ENCODE assay signal across 10 cellular contexts in the genomic region with DNA sequence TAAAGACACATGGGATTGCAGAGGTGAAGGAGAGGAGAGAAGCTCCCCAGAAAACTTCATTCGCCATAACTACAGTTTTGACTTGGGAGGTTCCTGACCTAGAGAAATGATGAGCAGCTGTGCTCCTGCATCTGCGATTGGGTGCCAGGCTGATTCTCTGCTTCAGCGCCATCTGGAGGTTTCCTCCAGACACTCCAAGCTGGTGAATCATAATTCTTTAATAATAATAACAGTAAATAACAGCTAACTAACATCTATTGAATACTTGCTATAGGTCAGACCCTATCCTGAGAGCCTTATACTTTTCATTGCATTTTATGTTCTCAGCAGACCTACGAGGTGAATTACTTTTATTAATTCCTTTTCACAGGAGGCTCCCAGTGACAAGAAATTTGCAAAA.
DNase-seq lines count a peak whose midpoint lies in the region; ATAC-seq and TF ChIP-seq lines count a peak whose summit lies in the region.
"Had no signal": no experiment of that assay in that cellular context is flagged by ENCODE, and none has a peak within 500 bp of the region (broad histone marks: within the 10 kb centered on the region; RNA-seq: fewer than 3 reads in every experiment).

No MANE protein-coding gene starts in this region.

- H4K20me1 ChIP-seq in GM23248 (ENCODE audit: insufficient read depth), result no peaks in the 10 kb centered on the region

- TF ChIP-seq CTCF in fibroblast of pulmonary artery (IDR thresholded peaks at IDR 0.05; ENCODE audit: low read length, missing control alignments), result peak; percentile 42

- intact Hi-C loops in Right ventricle myocardium inferior (cut with DNase I), result no loop called here

- peak; percentile 50 for DNase-seq in A172 (ENCODE audit: low spot score)
- peak; percentile 71 for DNase-seq in GM23248
- DNase-seq in OCI-M1 (lab: John Stamatoyannopoulos, UW), result peak; percentile 0
- DNase-seq in fibroblast of pulmonary artery (ENCODE audit: low read depth), result peak; percentile 29
- no peak for DNase-seq in Right ventricle myocardium inferior (ENCODE audit: missing footprints)
- DNase-seq: activated CD4-positive, alpha-beta memory T cell treated with anti-CD3 and anti-CD28 coated beads for 36 hours; NCI-H187 treated with DMSO at 0.1 percent for 48 hours had no signal

- WGBS in GM23248 (ENCODE audit: low coverage in 1 of 2, low lambda C conversion rate in 2 of 2, missing lambda C conversion rate in 2 of 2), 2 experiments, result 13 to 20% methylated on average over 4 of the region's 4 CpGs

- H3K9ac ChIP-seq in GM23248, result no peak overlapping the region

- H3K27me3 ChIP-seq in GM23248 (replicated peaks; ENCODE audit: insufficient read depth), result no peaks in the 10 kb centered on the region; the same call in 1 of the 2 replicates

- H3K4me3 ChIP-seq in GM23248 (no peak overlapping the region), fibroblast of pulmonary artery (replicated peaks; ENCODE audit: low read depth, low read length) (no peak overlapping the region)

- in situ Hi-C loops in GM23248 (cut with MboI), result no loop called here

- no peak overlapping the region for H2AFZ ChIP-seq in GM23248

- H3K9me2 ChIP-seq in GM23248 (ENCODE audit: insufficient read depth), result no peaks in the 10 kb centered on the region

- H3K79me2 ChIP-seq in GM23248 (ENCODE audit: insufficient read depth), result no peaks in the 10 kb centered on the region

- H3F3A ChIP-seq in GM23248 (ENCODE audit: insufficient read depth), result no peaks in the 10 kb centered on the region

- no peak overlapping the region for H3K27ac ChIP-seq in GM23248

- no peaks in the 10 kb centered on the region for H3K9me3 ChIP-seq in GM23248 (ENCODE audit: low read depth)

- H3K4me2 ChIP-seq in GM23248 (ENCODE audit: unreplicated experiment), result no peak overlapping the region

- no peaks in the 10 kb centered on the region for H3K36me3 ChIP-seq in GM23248 (ENCODE audit: low read depth)

- H3K4me1 ChIP-seq in GM23248 (ENCODE audit: insufficient read depth), result no peaks in the 10 kb centered on the region

- ATAC-seq in GM19023 (IDR thresholded peaks at IDR 0.05; ENCODE audit: unreplicated experiment) (no peak), HG03108 (IDR thresholded peaks at IDR 0.05; ENCODE audit: unreplicated experiment) (no peak), Right ventricle myocardium inferior (no peak), HG02870 (IDR thresholded peaks at IDR 0.05; ENCODE audit: unreplicated experiment) (no peak)
